Comparison of ENCODE assay signal across 25 cellular contexts in genomic region chr4:170687751-170688150, GRCh38.
"Had no signal": no experiment of that assay in that cellular context is flagged by ENCODE, and none has a peak within 500 bp of the region (broad histone marks: within the 10 kb centered on the region; RNA-seq: fewer than 3 reads in every experiment).

No MANE protein-coding gene starts in this region.

- H3K36me3 Mint-ChIP-seq: memory B cell; natural killer cell; stimulated activated memory B cell treated with anti-CD40 and anti-IgM and Interleukin-4, amounts not matched to agents 10 μg/mL and 1 μg/mL and 100 μg/mL, for 72 hours had no signal

- DNase-seq: colonic mucosa; effector CD8-positive, alpha-beta T cell; foreskin keratinocyte; heart right ventricle; hypothalamus; natural killer cell; occipital lobe; ovary; posterior cingulate gyrus; psoas muscle; right cardiac atrium; sigmoid colon; stimulated activated CD4-positive, alpha-beta T cell treated with anti-CD3 and anti-CD28 coated beads, Interleukin-2, amount 100 ng/mL, for 24 hours; stimulated activated CD4-positive, alpha-beta T cell treated with anti-CD3 and anti-CD28 coated beads, Interleukin-4, amount 100 ng/mL, for 24 hours; stimulated activated naive CD8-positive, alpha-beta T cell treated with anti-CD3 and anti-CD28 coated beads, Interleukin-15, Interleukin-2, amounts not matched to agents 100 U/mL and 50 U/mL, for 24 hours; substantia nigra; testis; tibial artery; upper lobe of left lung had no signal

- H3K4me3 ChIP-seq: colonic mucosa, esophagus muscularis mucosa, gastroesophageal sphincter, heart right ventricle, lung, ovary, psoas muscle, sigmoid colon, testis, tibial artery, upper lobe of left lung had no signal

- H3K36me3 ChIP-seq: colonic mucosa, esophagus muscularis mucosa, gastroesophageal sphincter, heart right ventricle, ovary, sigmoid colon, tibial artery, upper lobe of left lung had no signal

- H3K27me3 Mint-ChIP-seq: dendritic cell treated with granulocyte-macrophage colony-stimulating factor and Interleukin-4, amounts not matched to agents 40 ng/mL and 50 ng/mL, for 4 days; memory B cell; stimulated activated memory B cell treated with anti-CD40 and anti-IgM and Interleukin-4, amounts not matched to agents 10 μg/mL and 1 μg/mL and 100 μg/mL, for 72 hours had no signal

- H3K27me3 ChIP-seq: colonic mucosa, esophagus muscularis mucosa, foreskin keratinocyte, gastroesophageal sphincter, heart right ventricle, ovary, sigmoid colon, testis, tibial artery, upper lobe of left lung had no signal

- H3K27ac ChIP-seq: colonic mucosa, esophagus muscularis mucosa, foreskin keratinocyte, gastroesophageal sphincter, heart right ventricle, ovary, psoas muscle, sigmoid colon, testis, tibial artery, upper lobe of left lung had no signal

- H3K9me3 Mint-ChIP-seq: memory B cell; stimulated activated memory B cell treated with anti-CD40 and anti-IgM and Interleukin-4, amounts not matched to agents 10 μg/mL and 1 μg/mL and 100 μg/mL, for 72 hours had no signal

- H3K4me1 Mint-ChIP-seq: memory B cell; natural killer cell; stimulated activated memory B cell treated with anti-CD40 and anti-IgM and Interleukin-4, amounts not matched to agents 10 μg/mL and 1 μg/mL and 100 μg/mL, for 72 hours had no signal

- H3K4me1 ChIP-seq: colonic mucosa, esophagus muscularis mucosa, foreskin keratinocyte, gastroesophageal sphincter, heart right ventricle, psoas muscle, sigmoid colon, testis, tibial artery, upper lobe of left lung had no signal

- H3K9me3 ChIP-seq: colonic mucosa, esophagus muscularis mucosa, gastroesophageal sphincter, heart right ventricle, ovary, psoas muscle, testis, tibial artery, upper lobe of left lung had no signal

- H3K27ac Mint-ChIP-seq: dendritic cell treated with granulocyte-macrophage colony-stimulating factor and Interleukin-4, amounts not matched to agents 40 ng/mL and 50 ng/mL, for 4 days; memory B cell; natural killer cell; stimulated activated memory B cell treated with anti-CD40 and anti-IgM and Interleukin-4, amounts not matched to agents 10 μg/mL and 1 μg/mL and 100 μg/mL, for 72 hours had no signal

- H3K4me3 Mint-ChIP-seq: dendritic cell treated with granulocyte-macrophage colony-stimulating factor and Interleukin-4, amounts not matched to agents 40 ng/mL and 50 ng/mL, for 4 days; memory B cell; natural killer cell; stimulated activated memory B cell treated with anti-CD40 and anti-IgM and Interleukin-4, amounts not matched to agents 10 μg/mL and 1 μg/mL and 100 μg/mL, for 72 hours had no signal
